In genomic region chr18:22683196-22683676, GRCh38 we compare ENCODE assay signal across 10 cellular contexts.
A peak's percentile ranks its signal among the peaks of the same experiment; 100 is the strongest.
DNase-seq lines count a peak whose midpoint lies in the region; ATAC-seq, FAIRE-seq and TF ChIP-seq lines count a peak whose summit lies in the region.
"Had no signal": no experiment of that assay in that cellular context is flagged by ENCODE, and none has a peak within 500 bp of the region (broad histone marks: within the 10 kb centered on the region; RNA-seq: fewer than 3 reads in every experiment).

No MANE protein-coding gene starts in this region.

- TF ChIP-seq EP300 in HepG2 (IDR thresholded peaks at IDR 0.05; ENCODE audit: low read depth in 2 of 2, low read length in 2 of 2) (no peak), HepG2 (CRISPR knock-in tag; IDR thresholded peaks at IDR 0.05; ENCODE audit: borderline replicate concordance) (no peak)

- H3K27me3 ChIP-seq in mammary epithelial cell (ENCODE audit: insufficient read depth, low read length) (no peaks in the 10 kb centered on the region), HepG2 (ENCODE audit: control insufficient read depth in 1 of 2, insufficient read depth in 2 of 2, low read length in 2 of 2) (no peaks in the 10 kb centered on the region), MM.1S (replicated peaks; ENCODE audit: insufficient read depth, low read length) (no peaks in the 10 kb centered on the region)

- H2AFZ ChIP-seq in mammary epithelial cell (ENCODE audit: low read depth, low read length), result no peak overlapping the region
- H2AFZ ChIP-seq in HepG2 (ENCODE audit: low read length), result peak overlapping the region; percentile 5
- H2AFZ ChIP-seq in MM.1S (ENCODE audit: low read length), result no peak overlapping the region

- intact Hi-C loops in mammary epithelial cell (cut with micrococcal nuclease), result no loop called here
- intact Hi-C loops in HepG2 (cut with micrococcal nuclease; ENCODE audit: unreplicated experiment), result no loop called here

- H3K9me3 ChIP-seq in mammary epithelial cell (replicated peaks; ENCODE audit: insufficient read depth, low read length) (no peaks in the 10 kb centered on the region), HepG2 (ENCODE audit: low read length) (peaks cover 6% of the 10 kb centered on the region; the same call in 1 of the 2 replicates), MM.1S (replicated peaks; ENCODE audit: insufficient read depth, low read length) (no peaks in the 10 kb centered on the region)

- H3K4me3 ChIP-seq in mammary epithelial cell (replicated peaks in 1 of 3; ENCODE audit: insufficient read depth in 1 of 3, low read depth in 2 of 3, low read length in 3 of 3) (no peak overlapping the region), HepG2 (replicated peaks in 1 of 3; ENCODE audit: insufficient read depth in 1 of 3, low read depth in 2 of 3, low read length in 3 of 3) (no peak overlapping the region; a peak in 1 of 6 replicates), MM.1S (ENCODE audit: low read length) (no peak overlapping the region)

- H3K4me1 ChIP-seq in mammary epithelial cell (ENCODE audit: insufficient read depth, low read length), result no peaks in the 10 kb centered on the region
- peaks cover 15% of the 10 kb centered on the region for H3K4me1 ChIP-seq in HepG2 (ENCODE audit: insufficient read depth, low read length)
- H3K4me1 ChIP-seq in MM.1S (ENCODE audit: low read length), result no peaks in the 10 kb centered on the region

- DNase-seq in LoVo (ENCODE audit: low spot score) (peak; percentile 92), mammary epithelial cell (peak; percentile 13), HepG2 (ENCODE audit: low spot score) (peak; percentile 58), hepatic stellate cell (ENCODE audit: low spot score) (no peak), MM.1S (no peak)
- DNase-seq in activated CD4-positive, CD25-positive, alpha-beta regulatory T cell (lab: John Stamatoyannopoulos, UW), result no peak
- DNase-seq: MV-4-11; stimulated activated CD4-positive, alpha-beta T cell treated with anti-CD3 and anti-CD28 coated beads, Interleukin-2, amount 100 ng/mL, for 48 hours had no signal

- no peaks in the 10 kb centered on the region for H3K36me3 ChIP-seq in mammary epithelial cell (ENCODE audit: insufficient read depth, low read length)
- no peaks in the 10 kb centered on the region for H3K36me3 ChIP-seq in HepG2 (replicated peaks in 1 of 2; ENCODE audit: control insufficient read depth in 1 of 2, insufficient read depth in 2 of 2, low read length in 2 of 2)
- H3K36me3 ChIP-seq in MM.1S (replicated peaks; ENCODE audit: insufficient read depth, low read length), result no peaks in the 10 kb centered on the region

- TF ChIP-seq POLR2A in HepG2 (IDR thresholded peaks at IDR 0.05; ENCODE audit: insufficient read depth in 1 of 2, low read depth in 2 of 2, low read length in 2 of 2), result no peak

- H3K9ac ChIP-seq in mammary epithelial cell (ENCODE audit: insufficient read depth, low read length) (no peak overlapping the region), HepG2 (ENCODE audit: insufficient read depth, low read depth, low read length) (no peak overlapping the region), MM.1S (ENCODE audit: low read length) (no peak overlapping the region)

- POLR2A ChIA-PET in HepG2 (lab: Yijun Ruan, JAX), result no interaction called here

- peak overlapping the region; percentile 59 for H3K27ac ChIP-seq in 22Rv1
- no peak overlapping the region for H3K27ac ChIP-seq in mammary epithelial cell (ENCODE audit: insufficient read depth, low read depth, low read length)
- no peak overlapping the region for H3K27ac ChIP-seq in HepG2 (ENCODE audit: extremely low read length, insufficient read depth, low read length)
- H3K27ac ChIP-seq in MM.1S (ENCODE audit: low read length), result no peak overlapping the region

- H3K79me2 ChIP-seq in mammary epithelial cell (ENCODE audit: insufficient read depth, low read length), result no peaks in the 10 kb centered on the region
- H3K79me2 ChIP-seq in HepG2 (ENCODE audit: insufficient read depth, low read length), result no peaks in the 10 kb centered on the region
- no peaks in the 10 kb centered on the region for H3K79me2 ChIP-seq in MM.1S (ENCODE audit: low read length)

- no peak for FAIRE-seq in HepG2 (lab: Jason Lieb, UNC)

- no peak for TF ChIP-seq RAD21 in HepG2 (CRISPR knock-in tag; IDR thresholded peaks at IDR 0.05)

- H3F3A ChIP-seq in MM.1S (ENCODE audit: insufficient read depth, low read length), result no peaks in the 10 kb centered on the region

- TF ChIP-seq CTCF in 22Rv1 (IDR thresholded peaks at IDR 0.05) (no peak), mammary epithelial cell (conservative IDR thresholded peaks at IDR 0.05 in 1 of 2, IDR thresholded peaks at IDR 0.05 in 1 of 2; ENCODE audit: extremely low read depth in 1 of 2, insufficient read depth in 1 of 2, low read depth in 1 of 2, low read length in 2 of 2) (no peak), HepG2 (CRISPR knock-in tag; IDR thresholded peaks at IDR 0.05) (no peak), MM.1S (IDR thresholded peaks at IDR 0.05; ENCODE audit: low read length) (no peak)

- BruUV-seq in mammary epithelial cell (replicated peaks; lab: Mats Ljungman, UMichigan) (no TSS peak), HepG2 (replicated peaks; lab: Mats Ljungman, UMichigan) (no TSS peak)

- dilution Hi-C loops in mammary epithelial cell (cut with HindIII; ENCODE audit: low sequenced_read_pairs), result no loop called here

- H4K20me1 ChIP-seq in mammary epithelial cell (ENCODE audit: insufficient read depth, low read length) (no peaks in the 10 kb centered on the region), HepG2 (ENCODE audit: insufficient read depth, low read length) (no peaks in the 10 kb centered on the region), MM.1S (ENCODE audit: insufficient read depth, low read length) (no peaks in the 10 kb centered on the region)

- no peak overlapping the region for H3K4me2 ChIP-seq in mammary epithelial cell (ENCODE audit: insufficient read depth, low read depth, low read length)
- H3K4me2 ChIP-seq in HepG2 (ENCODE audit: low read depth, low read length), result peak overlapping the region; percentile 63
- H3K4me2 ChIP-seq in MM.1S (ENCODE audit: low read depth, low read length), result no peak overlapping the region

- ATAC-seq in HepG2 (peak; percentile 83), GM18511 (IDR thresholded peaks at IDR 0.05; ENCODE audit: unreplicated experiment) (no peak)

- no peaks in the 10 kb centered on the region for H3K9me2 ChIP-seq in MM.1S (replicated peaks; ENCODE audit: insufficient read depth, low read length)

- CTCF ChIA-PET in mammary epithelial cell (lab: Charles Lee; ENCODE audit: low non-redundant PET), result interaction anchor here (0.6 kb wide), 1 partner anchor 266 kb away, joined by 4 read pairs; no protein-coding TSS in a partner anchor
- CTCF ChIA-PET in HepG2 (lab: Yijun Ruan, JAX; ENCODE audit: low intra/inter-chr PET ratio, low total read pairs), result no interaction called here

- WGBS in mammary epithelial cell (ENCODE audit: low coverage, missing lambda C conversion rate), result 15% methylated on average over 7 of the region's 9 CpGs
- WGBS in HepG2 (ENCODE audit: low lambda C conversion rate), result 5% methylated on average over 9 of the region's 9 CpGs

- in situ Hi-C loops in mammary epithelial cell (cut with MboI; ENCODE audit: low sequenced_read_pairs in 2 of 2) (no loop called here), HepG2 (cut with HindIII; ENCODE audit: extremely low pct_ligation_motif_present, low pct_unique_long_range_greater_than_20kb) (no loop called here)

TF ChIP-seq in HepG2, 621 proteins besides CTCF, POLR2A, EP300 and RAD21 (continues in another document):
- no peak for TF ChIP-seq ZNF547 (CRISPR knock-in tag; IDR thresholded peaks at IDR 0.05)
- TF ChIP-seq FOXA3 (CRISPR knock-in tag; IDR thresholded peaks at IDR 0.05), result peak; percentile 41; the same call in 1 of the 2 replicates
- no peak for TF ChIP-seq PLSCR1 (CRISPR knock-in tag; IDR thresholded peaks at IDR 0.05; ENCODE audit: borderline replicate concordance)
- TF ChIP-seq SALL1 (CRISPR knock-in tag; IDR thresholded peaks at IDR 0.05), result peak; percentile 28; the same call in 1 of the 2 replicates
- no peak for TF ChIP-seq KAT2B (IDR thresholded peaks at IDR 0.05; ENCODE audit: borderline replicate concordance, low read depth, low read length)
- TF ChIP-seq MAFK (conservative IDR thresholded peaks at IDR 0.05 in 1 of 2, IDR thresholded peaks at IDR 0.05 in 1 of 2; ENCODE audit: low read length in 2 of 2), result peak; percentile 93 to 96
- TF ChIP-seq KDM2A (CRISPR knock-in tag; IDR thresholded peaks at IDR 0.05; ENCODE audit: borderline replicate concordance, low read depth), result no peak
- 0 out of 2 replicates have a peak, but pooled peaks have one; percentile 19 for TF ChIP-seq CREM (IDR thresholded peaks at IDR 0.05)
- no peak for TF ChIP-seq CREM (CRISPR knock-in tag; IDR thresholded peaks at IDR 0.05)
- TF ChIP-seq GATAD2A (CRISPR knock-in tag; IDR thresholded peaks at IDR 0.05), result 0 out of 2 replicates have a peak, but pooled peaks have one; percentile 12
- no peak for TF ChIP-seq CREB1 (IDR thresholded peaks at IDR 0.05)
- TF ChIP-seq CREB1 (CRISPR knock-in tag; IDR thresholded peaks at IDR 0.05), result peak; percentile 74
- TF ChIP-seq CREBL2 (CRISPR knock-in tag; IDR thresholded peaks at IDR 0.05; ENCODE audit: borderline replicate concordance), result no peak
- peak; percentile 27; the same call in 1 of the 2 replicates for TF ChIP-seq FOSL2 (CRISPR knock-in tag; IDR thresholded peaks at IDR 0.05)

Comparison
In these comparisons a context has a peak if more than half of its experiments do, and no peak if none do; other contexts are left out.
1. DNase-seq: peak in LoVo (single experiment), mammary epithelial cell (single experiment) and HepG2 (single experiment); none in hepatic stellate cell (single experiment), MM.1S (single experiment) and activated CD4-positive, CD25-positive, alpha-beta regulatory T cell (0 of 4).